Comparison of ENCODE assay signal across 27 cellular contexts in the genomic region with DNA sequence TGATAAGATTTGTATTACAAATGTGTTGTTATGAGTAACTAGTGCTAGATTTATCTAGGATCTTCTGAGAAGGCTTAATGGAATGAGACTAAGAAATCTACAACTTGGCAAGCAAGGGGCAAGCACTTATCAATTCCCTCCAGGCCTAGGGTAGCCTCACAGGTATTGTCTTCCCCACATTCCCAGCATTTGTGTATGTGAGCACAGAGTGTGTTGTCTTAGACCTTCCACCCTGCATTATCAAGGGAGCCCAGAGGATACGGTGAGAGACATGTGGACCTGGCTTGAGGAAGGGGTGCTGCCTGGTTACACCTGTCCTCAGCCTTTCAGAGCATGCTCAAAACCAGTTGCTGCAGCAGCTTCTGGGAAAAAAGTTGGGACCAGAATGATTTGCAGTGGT.
"Had no signal": no experiment of that assay in that cellular context is flagged by ENCODE, and none has a peak within 500 bp of the region (broad histone marks: within the 10 kb centered on the region; RNA-seq: fewer than 3 reads in every experiment).

No MANE protein-coding gene starts in this region.

- H3K36me3 Mint-ChIP-seq: activated naive CD4-positive, alpha-beta T cell treated with anti-CD3 and anti-CD28 coated beads, Interleukin-2, amount 50 U/mL, for 24 hours; activated naive CD8-positive, alpha-beta T cell treated with anti-CD3 and anti-CD28 coated beads for 36 hours had no signal

- H3K27ac Mint-ChIP-seq: activated CD4-positive, alpha-beta memory T cell treated with anti-CD3 and anti-CD28 coated beads, Interleukin-2, amount 10 ng/mL, durations not matched to agents 7 days and 5 days; activated CD4-positive, alpha-beta T cell treated with anti-CD3 and anti-CD28 coated beads, Interleukin-2, amount 10 ng/mL, durations not matched to agents 7 days and 5 days; activated naive CD4-positive, alpha-beta T cell treated with anti-CD3 and anti-CD28 coated beads for 36 hours; activated naive CD4-positive, alpha-beta T cell treated with anti-CD3 and anti-CD28 coated beads, Interleukin-2, amount 50 U/mL, for 24 hours; activated naive CD8-positive, alpha-beta T cell treated with anti-CD3 and anti-CD28 coated beads for 36 hours; activated naive CD8-positive, alpha-beta T cell treated with anti-CD3 and anti-CD28 coated beads, Interleukin-2, amount 50 U/mL, for 24 hours; activated T-helper 17 cell treated with anti-CD3 and anti-CD28 coated beads, Interleukin-2, amount 50 U/mL, for 72 hours; effector memory CD8-positive, alpha-beta T cell had no signal

- H3K4me3 ChIP-seq: adrenal gland, body of pancreas, esophagus squamous epithelium, gastroesophageal sphincter had no signal

- H3K9me3 Mint-ChIP-seq: activated CD4-positive, alpha-beta memory T cell treated with anti-CD3 and anti-CD28 coated beads, Interleukin-2, amount 10 ng/mL, durations not matched to agents 7 days and 5 days; activated CD4-positive, alpha-beta T cell treated with anti-CD3 and anti-CD28 coated beads, Interleukin-2, amount 10 ng/mL, durations not matched to agents 7 days and 5 days; activated naive CD4-positive, alpha-beta T cell treated with anti-CD3 and anti-CD28 coated beads for 36 hours; activated naive CD4-positive, alpha-beta T cell treated with anti-CD3 and anti-CD28 coated beads, Interleukin-2, amount 50 U/mL, for 24 hours; activated naive CD8-positive, alpha-beta T cell treated with anti-CD3 and anti-CD28 coated beads for 36 hours; activated naive CD8-positive, alpha-beta T cell treated with anti-CD3 and anti-CD28 coated beads, Interleukin-2, amount 50 U/mL, for 24 hours; activated T-cell treated with anti-CD3 and anti-CD28 coated beads, Interleukin-2, amount 50 U/mL, for 4 hours; activated T-helper 17 cell treated with anti-CD3 and anti-CD28 coated beads, Interleukin-2, amount 50 U/mL, for 72 hours; effector memory CD8-positive, alpha-beta T cell had no signal

- H3K27ac ChIP-seq: adrenal gland, body of pancreas, epithelial cell of prostate, esophagus squamous epithelium, gastroesophageal sphincter had no signal

- H3K27me3 ChIP-seq: adrenal gland, esophagus squamous epithelium, gastroesophageal sphincter had no signal

- H3K9me3 ChIP-seq: adrenal gland, body of pancreas, esophagus squamous epithelium, gastroesophageal sphincter had no signal

- H3K4me3 Mint-ChIP-seq: activated CD4-positive, alpha-beta memory T cell treated with anti-CD3 and anti-CD28 coated beads, Interleukin-2, amount 10 ng/mL, durations not matched to agents 7 days and 5 days; activated CD4-positive, alpha-beta T cell treated with anti-CD3 and anti-CD28 coated beads, Interleukin-2, amount 10 ng/mL, durations not matched to agents 7 days and 5 days; activated naive CD4-positive, alpha-beta T cell treated with anti-CD3 and anti-CD28 coated beads for 36 hours; activated naive CD4-positive, alpha-beta T cell treated with anti-CD3 and anti-CD28 coated beads, Interleukin-2, amount 50 U/mL, for 24 hours; activated naive CD8-positive, alpha-beta T cell treated with anti-CD3 and anti-CD28 coated beads for 36 hours; activated naive CD8-positive, alpha-beta T cell treated with anti-CD3 and anti-CD28 coated beads, Interleukin-2, amount 50 U/mL, for 24 hours; activated T-cell treated with anti-CD3 and anti-CD28 coated beads, Interleukin-2, amount 50 U/mL, for 4 hours; activated T-helper 17 cell treated with anti-CD3 and anti-CD28 coated beads, Interleukin-2, amount 50 U/mL, for 72 hours; effector memory CD8-positive, alpha-beta T cell had no signal

- H3K4me1 ChIP-seq: adrenal gland, body of pancreas, esophagus squamous epithelium, gastroesophageal sphincter had no signal

- H3K4me1 Mint-ChIP-seq: activated CD4-positive, alpha-beta memory T cell treated with anti-CD3 and anti-CD28 coated beads, Interleukin-2, amount 10 ng/mL, durations not matched to agents 7 days and 5 days; activated CD4-positive, alpha-beta T cell treated with anti-CD3 and anti-CD28 coated beads, Interleukin-2, amount 10 ng/mL, durations not matched to agents 7 days and 5 days; activated naive CD4-positive, alpha-beta T cell treated with anti-CD3 and anti-CD28 coated beads, Interleukin-2, amount 50 U/mL, for 24 hours; activated naive CD8-positive, alpha-beta T cell treated with anti-CD3 and anti-CD28 coated beads for 36 hours; activated naive CD8-positive, alpha-beta T cell treated with anti-CD3 and anti-CD28 coated beads, Interleukin-2, amount 50 U/mL, for 24 hours; activated T-helper 17 cell treated with anti-CD3 and anti-CD28 coated beads, Interleukin-2, amount 50 U/mL, for 72 hours had no signal

- DNase-seq: activated CD4-positive, alpha-beta memory T cell treated with anti-CD3 and anti-CD28 coated beads, Interleukin-2, amount 10 ng/mL, durations not matched to agents 7 days and 5 days; activated CD4-positive, alpha-beta T cell treated with anti-CD3 and anti-CD28 coated beads for 1 hour; activated CD4-positive, alpha-beta T cell treated with anti-CD3 and anti-CD28 coated beads for 4 hours; activated CD4-positive, alpha-beta T cell treated with anti-CD3 and anti-CD28 coated beads, Interleukin-2, amount 10 ng/mL, durations not matched to agents 7 days and 5 days; activated CD4-positive, alpha-beta T cell treated with anti-CD3 and anti-CD28 coated beads, Interleukin-2, amount 50 U/mL, for 4 hours; activated effector memory CD4-positive, alpha-beta T cell treated with Interleukin-2 at 50 U/mL for 16 hours; activated naive CD4-positive, alpha-beta T cell treated with anti-CD3 and anti-CD28 coated beads for 36 hours; activated naive CD8-positive, alpha-beta T cell treated with anti-CD3 and anti-CD28 coated beads for 36 hours; activated naive CD8-positive, alpha-beta T cell treated with anti-CD3 and anti-CD28 coated beads, Interleukin-2, amount 50 U/mL, for 24 hours; activated T-cell treated with anti-CD3 and anti-CD28 coated beads, Interleukin-2, amount 50 U/mL, for 4 hours; adrenal gland; amygdala; aorta; body of pancreas; caudate nucleus; cortex of kidney; dermis blood vessel endothelial cell; effector CD4-positive, alpha-beta T cell; effector memory CD8-positive, alpha-beta T cell; esophagus squamous epithelium; foreskin melanocyte; head of caudate nucleus; T-helper 2 cell had no signal

- H3K36me3 ChIP-seq: adrenal gland, esophagus squamous epithelium, gastroesophageal sphincter had no signal

- H3K27me3 Mint-ChIP-seq: effector memory CD8-positive, alpha-beta T cell had no signal
